In genomic region chr15:67225336-67225735, GRCh38 we compare ENCODE assay signal across 18 cellular contexts. TPM values are rescaled to one million over a fixed set of nuclear protein-coding genes. Genes with fewer than 3 reads are reported as not detected.
DNase-seq lines count a peak whose midpoint lies in the region; ATAC-seq and TF ChIP-seq lines count a peak whose summit lies in the region.
"Had no signal": no experiment of that assay in that cellular context is flagged by ENCODE, and none has a peak within 500 bp of the region (broad histone marks: within the 10 kb centered on the region; RNA-seq: fewer than 3 reads in every experiment).

No MANE protein-coding gene starts in this region.

- no peak overlapping the region for H3K9ac ChIP-seq in adipocyte (ENCODE audit: low read length)
- peak overlapping the region; percentile 40 for H3K9ac ChIP-seq in skeletal muscle satellite cell (ENCODE audit: low read depth, low read length)
- H3K9ac ChIP-seq: BLaER1 treated with 17β-estradiol and CSF1 and Interleukin-3, amounts not matched to agents 10 nM and 100 nM had no signal

- WGBS in upper lobe of left lung, 2 donors, result 97 to 98% methylated on average over 2 of the region's 2 CpGs

- no peak for TF ChIP-seq POLR2A in upper lobe of left lung (IDR thresholded peaks at IDR 0.05)

- no peak overlapping the region for H3K27ac ChIP-seq in upper lobe of left lung
- H3K27ac ChIP-seq: BLaER1 treated with 17β-estradiol and CSF1 and Interleukin-3, amounts not matched to agents 10 nM and 100 nM; suprapubic skin had no signal

- no peak for TF ChIP-seq EP300 in upper lobe of left lung (IDR thresholded peaks at IDR 0.05)

- peak overlapping the region; percentile 48 for H3K4me2 ChIP-seq in skeletal muscle satellite cell (ENCODE audit: low read length)
- H3K4me2 ChIP-seq: BLaER1 treated with 17β-estradiol and CSF1 and Interleukin-3, amounts not matched to agents 10 nM and 100 nM had no signal

- H3K4me1 ChIP-seq in adipocyte (ENCODE audit: control insufficient read depth, insufficient read depth, low read length), result peaks cover 17% of the 10 kb centered on the region
- H3K4me1 ChIP-seq in skeletal muscle satellite cell (ENCODE audit: control insufficient read depth, insufficient read depth, low read length), result peaks cover 13% of the 10 kb centered on the region
- H3K4me1 ChIP-seq in upper lobe of left lung, result no peaks in the 10 kb centered on the region

- H3K27me3 ChIP-seq in adipocyte (replicated peaks; ENCODE audit: control insufficient read depth, insufficient read depth, low read length), result no peaks in the 10 kb centered on the region
- H3K27me3 ChIP-seq in skeletal muscle satellite cell (ENCODE audit: control insufficient read depth, insufficient read depth, low read length), result no peaks in the 10 kb centered on the region
- no peaks in the 10 kb centered on the region for H3K27me3 ChIP-seq in upper lobe of left lung
- H3K27me3 ChIP-seq: BLaER1 treated with 17β-estradiol and CSF1 and Interleukin-3, amounts not matched to agents 10 nM and 100 nM; suprapubic skin had no signal

- peak; percentile 69 for DNase-seq in GM03348 (ENCODE audit: low spot score)
- DNase-seq in adipocyte (ENCODE audit: low read depth), result peak; percentile 82
- peak; percentile 76 for DNase-seq in fibroblast of mammary gland (ENCODE audit: low read depth)
- DNase-seq in SK-N-DZ (ENCODE audit: low spot score), result no peak
- DNase-seq in upper lobe of left lung, result no peak
- DNase-seq in GM20000 (ENCODE audit: low spot score), result no peak
- DNase-seq: activated CD4-positive, alpha-beta T cell treated with anti-CD3 and anti-CD28 coated beads, Interleukin-2, amount 50 U/mL, for 4 hours; activated naive CD8-positive, alpha-beta T cell treated with anti-CD3 and anti-CD28 coated beads for 36 hours; activated T-cell treated with anti-CD3 and anti-CD28 coated beads, Interleukin-2, amount 50 U/mL, for 48 hours; cerebellar nuclear complex; mesendoderm; NCI-H2081 treated with DMSO at 0.1 percent for 48 hours; NCI-H69 had no signal

- TF ChIP-seq CTCF in fibroblast of mammary gland (conservative IDR thresholded peaks at IDR 0.05; ENCODE audit: control insufficient read depth, insufficient read depth, low read depth, low read length) (no peak), upper lobe of left lung (IDR thresholded peaks at IDR 0.05) (no peak), GM20000 (IDR thresholded peaks at IDR 0.05; ENCODE audit: extremely low read depth, missing control alignments) (no peak)

- H3K36me3 ChIP-seq in adipocyte (ENCODE audit: control insufficient read depth, insufficient read depth, low read length, severe bottlenecking), result peaks cover 21% of the 10 kb centered on the region
- H3K36me3 ChIP-seq in skeletal muscle satellite cell (ENCODE audit: insufficient read depth, low read length), result peaks cover 13% of the 10 kb centered on the region
- H3K36me3 ChIP-seq in upper lobe of left lung, result peaks cover 1 to 9% (median 6%) of the 10 kb centered on the region in 4 donors

- H3K4me3 ChIP-seq in adipocyte (ENCODE audit: low read length), result peak overlapping the region; percentile 50
- H3K4me3 ChIP-seq in fibroblast of mammary gland (ENCODE audit: control insufficient read depth, low read depth, low read length), result no peak overlapping the region
- no peak overlapping the region for H3K4me3 ChIP-seq in skeletal muscle satellite cell (ENCODE audit: low read length)
- H3K4me3 ChIP-seq in upper lobe of left lung, result no peak overlapping the region
- H3K4me3 ChIP-seq: BLaER1 treated with 17β-estradiol and CSF1 and Interleukin-3, amounts not matched to agents 10 nM and 100 nM; suprapubic skin had no signal

- H3K9me3 ChIP-seq in adipocyte (ENCODE audit: control insufficient read depth, low read length) (no peaks in the 10 kb centered on the region), skeletal muscle satellite cell (replicated peaks; ENCODE audit: low read length) (no peaks in the 10 kb centered on the region), upper lobe of left lung (no peaks in the 10 kb centered on the region)
- H3K9me3 ChIP-seq: suprapubic skin had no signal

- ATAC-seq in upper lobe of left lung (ENCODE audit: low FRiP score in 2 of 2), result no peak
- no peak for ATAC-seq in GM19467 (IDR thresholded peaks at IDR 0.05; ENCODE audit: unreplicated experiment)
- ATAC-seq: HCT116 had no signal

RNA-seq across cellular contexts. Expression of gene AAGAB, which starts 29.1 kb away (rescaled TPM):
- 42.6 and 47.4 TPM in 2 replicates for total RNA-seq in skeletal muscle satellite cell (2012; rRNA removed)
- 48.8 and 50.9 TPM in 2 replicates for polyA plus RNA-seq in SK-N-DZ (2014; cell fraction: cytosol; rRNA removed)
- 27.0 and 33.0 TPM in 2 replicates for polyA plus RNA-seq in SK-N-DZ (2014; cell fraction: nucleus; rRNA removed)
- 10 to 100 TPM; 23.0 to 54.2 (median 32.3) TPM for total RNA-seq in upper lobe of left lung

RNA-seq across cellular contexts. Expression of gene IQCH, which starts 29.2 kb away (rescaled TPM):
- total RNA-seq in skeletal muscle satellite cell (2012; rRNA removed), result 2.2 and 2.3 TPM in 2 replicates
- 4.7 and 7.8 TPM in 2 replicates for polyA plus RNA-seq in SK-N-DZ (2014; cell fraction: cytosol; rRNA removed)
- polyA plus RNA-seq in SK-N-DZ (2014; cell fraction: nucleus; rRNA removed), result 1.6 and 5.3 TPM in 2 replicates
- total RNA-seq in upper lobe of left lung, result 10 to 100 TPM in 2 of 6 donors, 1 to 10 TPM in 4; 1.0 to 18.0 (median 2.7) TPM

Comparison
In these comparisons a context has a peak if more than half of its experiments do, and no peak if none do; other contexts are left out.
1. DNase-seq: peak in GM03348 (single experiment), adipocyte (single experiment) and fibroblast of mammary gland (single experiment); none in SK-N-DZ (single experiment), upper lobe of left lung (0 of 2) and GM20000 (single experiment).